16 cellular contexts compared by ENCODE assay signal in genomic region chr16:1784977-1785845, GRCh38. TPM values are rescaled to one million over a fixed set of nuclear protein-coding genes. Genes with fewer than 3 reads are reported as not detected.
DNase-seq lines count a peak whose midpoint lies in the region; ATAC-seq and TF ChIP-seq lines count a peak whose summit lies in the region.
"Had no signal": no experiment of that assay in that cellular context is flagged by ENCODE, and none has a peak within 500 bp of the region (broad histone marks: within the 10 kb centered on the region; RNA-seq: fewer than 3 reads in every experiment).

No MANE protein-coding gene starts in this region.

- H3K36me3 ChIP-seq in Panc1 (ENCODE audit: control insufficient read depth, insufficient read depth, low read length) (peaks cover 3% of the 10 kb centered on the region; the same call in 1 of the 2 replicates), endodermal cell (ENCODE audit: control insufficient read depth, insufficient read depth, low read length) (peaks cover 14% of the 10 kb centered on the region), ascending aorta (peaks cover 34 to 44% of the 10 kb centered on the region in 2 donors)

- H3K27me3 Mint-ChIP-seq in activated CD4-positive, alpha-beta T cell treated with anti-CD3 and anti-CD28 coated beads, Interleukin-2, amount 10 ng/mL, durations not matched to agents 24 days and 14 days, result peaks cover 2% of the 10 kb centered on the region
- H3K27me3 Mint-ChIP-seq in endodermal cell (ENCODE audit: insufficient read depth), result no peaks in the 10 kb centered on the region

- in situ Hi-C loops in Panc1 (cut with HindIII; ENCODE audit: low pct_unique_long_range_greater_than_20kb, low sequenced_read_pairs), result no loop called here

- BruUV-seq in Panc1 (replicated peaks; lab: Mats Ljungman, UMichigan), result TSS peak; percentile 33

- H3K27ac Mint-ChIP-seq in activated CD4-positive, alpha-beta T cell treated with anti-CD3 and anti-CD28 coated beads, Interleukin-2, amount 10 ng/mL, durations not matched to agents 24 days and 14 days, result no peak overlapping the region
- no peak overlapping the region for H3K27ac Mint-ChIP-seq in endodermal cell

- POLR2A ChIA-PET in Panc1 (lab: Charles Lee) (no interaction called here), GM10248 (lab: Yijun Ruan, JAX) (no interaction called here)

- peaks cover 9% of the 10 kb centered on the region for H3K4me1 Mint-ChIP-seq in activated CD4-positive, alpha-beta T cell treated with anti-CD3 and anti-CD28 coated beads, Interleukin-2, amount 10 ng/mL, durations not matched to agents 24 days and 14 days
- peaks cover 10% of the 10 kb centered on the region for H3K4me1 Mint-ChIP-seq in endodermal cell

- no peak overlapping the region for H3K4me3 ChIP-seq in Panc1 (ENCODE audit: low read depth in 2 of 2, low read length in 2 of 2)
- no peak overlapping the region for H3K4me3 ChIP-seq in endodermal cell (ENCODE audit: low read length)
- H3K4me3 ChIP-seq in ascending aorta, result no peak overlapping the region
- H3K4me3 ChIP-seq: esophagus muscularis mucosa, sigmoid colon had no signal

- ATAC-seq in Panc1 (no peak), sciatic nerve (no peak)
- ATAC-seq: heart right ventricle had no signal

- intact Hi-C loops in activated CD4-positive, alpha-beta T cell treated with anti-CD3 and anti-CD28 coated beads, Interleukin-2, amount 10 ng/mL, durations not matched to agents 24 days and 14 days (cut with micrococcal nuclease), result no loop called here
- intact Hi-C loops in Panc1 (cut with micrococcal nuclease; ENCODE audit: unreplicated experiment), result no loop called here
- intact Hi-C loops in sciatic nerve (cut with DNase I), result no loop called here
- intact Hi-C loops in ascending aorta (cut with DNase I), result loop anchor here (5.0 kb wide), 1 partner anchor 173 kb away; the partner anchor contains the start of genes CRAMP1 and IFT140

- no peaks in the 10 kb centered on the region for H3K27me3 ChIP-seq in Panc1 (ENCODE audit: control insufficient read depth, insufficient read depth, low read length)
- no peaks in the 10 kb centered on the region for H3K27me3 ChIP-seq in endodermal cell (ENCODE audit: control insufficient read depth, insufficient read depth, low read length, poor library complexity, severe bottlenecking)
- no peaks in the 10 kb centered on the region for H3K27me3 ChIP-seq in ascending aorta
- H3K27me3 ChIP-seq: esophagus muscularis mucosa, heart right ventricle, sigmoid colon had no signal

- TF ChIP-seq CTCF in Panc1 (IDR thresholded peaks at IDR 0.05) (no peak), endodermal cell (conservative IDR thresholded peaks at IDR 0.05) (no peak), GM10248 (IDR thresholded peaks at IDR 0.05; ENCODE audit: control extremely low read depth, extremely low read depth, low read depth, missing control alignments) (no peak), ascending aorta (IDR thresholded peaks at IDR 0.05) (no peak)

- H3K9ac ChIP-seq in endodermal cell (ENCODE audit: extremely low read depth, low read length, poor library complexity, severe bottlenecking), result no peak overlapping the region

- whole genome bisulfite sequencing in endodermal cell (ENCODE audit: insufficient coverage in 1 of 2, insufficient read length in 1 of 2), 2 experiments, result 93 to 99% methylated on average over 21 to 23 of the region's 26 CpGs

- H3K27ac ChIP-seq in Panc1 (ENCODE audit: low read length), result no peak overlapping the region
- no peak overlapping the region for H3K27ac ChIP-seq in endodermal cell (ENCODE audit: low read depth, low read length)
- no peak overlapping the region for H3K27ac ChIP-seq in ascending aorta
- H3K27ac ChIP-seq: heart right ventricle, sigmoid colon had no signal

- peak overlapping the region; percentile 34 for H3K4me3 Mint-ChIP-seq in activated CD4-positive, alpha-beta T cell treated with anti-CD3 and anti-CD28 coated beads, Interleukin-2, amount 10 ng/mL, durations not matched to agents 24 days and 14 days
- H3K4me3 Mint-ChIP-seq in endodermal cell, result peak overlapping the region; percentile 39

- peak; percentile 57 for DNase-seq in activated CD4-positive, alpha-beta T cell treated with anti-CD3 and anti-CD28 coated beads, Interleukin-2, amount 10 ng/mL, durations not matched to agents 24 days and 14 days
- no peak for DNase-seq in activated CD4-positive, alpha-beta T cell treated with anti-CD3 and anti-CD28 coated beads for 48 hours
- DNase-seq in Panc1 (ENCODE audit: low read depth, low spot score), result no peak
- DNase-seq in endodermal cell, result no peak
- DNase-seq in sciatic nerve (ENCODE audit: low spot score), result peak; percentile 56
- no peak for DNase-seq in GM10248 (ENCODE audit: extremely low spot score)
- no peak for DNase-seq in ascending aorta (ENCODE audit: low spot score in 2 of 2)
- no peak for DNase-seq in COLO829 (ENCODE audit: low spot score)
- DNase-seq: activated naive CD4-positive, alpha-beta T cell treated with anti-CD3 and anti-CD28 coated beads, Interleukin-2, amount 50 U/mL, for 16 hours; COR-L47; HCEC 1CT; NCI-H1694; NCI-H524; sigmoid colon had no signal

- H3K9me3 ChIP-seq in Panc1 (ENCODE audit: control insufficient read depth, insufficient read depth, low read depth, low read length), result no peaks in the 10 kb centered on the region
- H3K9me3 ChIP-seq in endodermal cell (ENCODE audit: control insufficient read depth, low read length), result no peaks in the 10 kb centered on the region
- H3K9me3 ChIP-seq in ascending aorta, result no peaks in the 10 kb centered on the region
- H3K9me3 ChIP-seq: esophagus muscularis mucosa, heart right ventricle, sigmoid colon had no signal

- H3K4me1 ChIP-seq in Panc1 (ENCODE audit: control insufficient read depth, insufficient read depth, low read length) (peaks cover 9% of the 10 kb centered on the region), endodermal cell (ENCODE audit: control insufficient read depth, insufficient read depth, low read length) (peaks cover 8% of the 10 kb centered on the region), ascending aorta (peaks cover 11 to 24% of the 10 kb centered on the region in 2 donors)

- no peaks in the 10 kb centered on the region for H3K9me3 Mint-ChIP-seq in activated CD4-positive, alpha-beta T cell treated with anti-CD3 and anti-CD28 coated beads, Interleukin-2, amount 10 ng/mL, durations not matched to agents 24 days and 14 days
- no peaks in the 10 kb centered on the region for H3K9me3 Mint-ChIP-seq in endodermal cell

- CTCF ChIA-PET in Panc1 (lab: Charles Lee), result interaction anchor here (0.6 kb wide), 1 partner anchor 110 kb away, joined by 3 read pairs; no protein-coding TSS in a partner anchor
- CTCF ChIA-PET in GM10248 (lab: Yijun Ruan, JAX), result interaction anchor here (0.7 kb wide), 1 partner anchor 11 kb away, joined by 3 read pairs; no protein-coding TSS in a partner anchor

- H3K36me3 Mint-ChIP-seq in activated CD4-positive, alpha-beta T cell treated with anti-CD3 and anti-CD28 coated beads, Interleukin-2, amount 10 ng/mL, durations not matched to agents 24 days and 14 days (ENCODE audit: low read depth), result peaks cover 14% of the 10 kb centered on the region
- H3K36me3 Mint-ChIP-seq in endodermal cell (ENCODE audit: low read depth), result peaks cover 15% of the 10 kb centered on the region

RNA-seq across cellular contexts. Expression of gene NUBP2, which starts 2.5 kb away (rescaled TPM):
- total RNA-seq in activated CD4-positive, alpha-beta T cell treated with anti-CD3 and anti-CD28 coated beads, Interleukin-2, amount 10 ng/mL, durations not matched to agents 24 days and 14 days, result 77.4 and 81.1 TPM in 2 replicates
- total RNA-seq in Panc1 (2021; ENCODE audit: unreplicated experiment) (85.8 TPM), endodermal cell (10 to 100 TPM; 61.1 to 61.5 TPM), sciatic nerve (28.0 TPM), ascending aorta (182 TPM)
- 114 TPM for polyA plus RNA-seq in Panc1 (2012; ENCODE audit: insufficient read length)
- polyA plus RNA-seq in endodermal cell (2013, experiment 1 of 2), result 63.0 TPM
- 58.3 TPM for polyA plus RNA-seq in endodermal cell (2013, experiment 2 of 2)

RNA-seq across cellular contexts. Expression of gene SPSB3, which starts 2.8 kb away (rescaled TPM):
- total RNA-seq in activated CD4-positive, alpha-beta T cell treated with anti-CD3 and anti-CD28 coated beads, Interleukin-2, amount 10 ng/mL, durations not matched to agents 24 days and 14 days, result 24.6 and 24.9 TPM in 2 replicates
- total RNA-seq in Panc1 (2021; ENCODE audit: unreplicated experiment), result 23.0 TPM
- 40.3 TPM for polyA plus RNA-seq in Panc1 (2012; ENCODE audit: insufficient read length)
- total RNA-seq in endodermal cell, result 10 to 100 TPM; 28.0 to 28.1 TPM
- polyA plus RNA-seq in endodermal cell (2013, experiment 1 of 2), result 56.0 TPM
- 48.7 TPM for polyA plus RNA-seq in endodermal cell (2013, experiment 2 of 2)
- 35.3 TPM for total RNA-seq in sciatic nerve
- total RNA-seq in ascending aorta, result 159 TPM

RNA-seq across cellular contexts. Expression of gene IGFALS, which starts 8.3 kb away (rescaled TPM):
- 0.12 TPM in 1 of 2 replicates, not detected in the other for total RNA-seq in activated CD4-positive, alpha-beta T cell treated with anti-CD3 and anti-CD28 coated beads, Interleukin-2, amount 10 ng/mL, durations not matched to agents 24 days and 14 days
- total RNA-seq in Panc1 (2021; ENCODE audit: unreplicated experiment) (0.10 TPM), endodermal cell (not detected), sciatic nerve (0.22 TPM), ascending aorta (not detected)
- polyA plus RNA-seq in Panc1 (2012; ENCODE audit: insufficient read length), result 0.25 TPM
- polyA plus RNA-seq in endodermal cell (2013, experiment 1 of 2), result not detected
- not detected for polyA plus RNA-seq in endodermal cell (2013, experiment 2 of 2)

RNA-seq across cellular contexts. Expression of gene MRPS34, which starts 12.3 kb away (rescaled TPM):
- 201 and 207 TPM in 2 replicates for total RNA-seq in activated CD4-positive, alpha-beta T cell treated with anti-CD3 and anti-CD28 coated beads, Interleukin-2, amount 10 ng/mL, durations not matched to agents 24 days and 14 days
- total RNA-seq in Panc1 (2021; ENCODE audit: unreplicated experiment) (187 TPM), endodermal cell (100 to 1,000 TPM; 137 to 164 TPM), sciatic nerve (42.7 TPM), ascending aorta (170 TPM)
- 283 TPM for polyA plus RNA-seq in Panc1 (2012; ENCODE audit: insufficient read length)
- 89.8 TPM for polyA plus RNA-seq in endodermal cell (2013, experiment 1 of 2)
- polyA plus RNA-seq in endodermal cell (2013, experiment 2 of 2), result 83.0 TPM

RNA-seq across cellular contexts. Expression of gene EME2, which starts 12.6 kb away (rescaled TPM):
- total RNA-seq in activated CD4-positive, alpha-beta T cell treated with anti-CD3 and anti-CD28 coated beads, Interleukin-2, amount 10 ng/mL, durations not matched to agents 24 days and 14 days, result 28.2 and 30.0 TPM in 2 replicates
- total RNA-seq in Panc1 (2021; ENCODE audit: unreplicated experiment) (53.4 TPM), endodermal cell (10 to 100 TPM; 34.3 to 64.3 TPM), sciatic nerve (15.3 TPM), ascending aorta (25.3 TPM)
- 37.7 TPM for polyA plus RNA-seq in Panc1 (2012; ENCODE audit: insufficient read length)
- 10.6 TPM for polyA plus RNA-seq in endodermal cell (2013, experiment 1 of 2)
- polyA plus RNA-seq in endodermal cell (2013, experiment 2 of 2), result 8.8 TPM

Comparison
In these comparisons a context has a peak if more than half of its experiments do, and no peak if none do; other contexts are left out.
1. DNase-seq: peak in activated CD4-positive, alpha-beta T cell treated with anti-CD3 and anti-CD28 coated beads, Interleukin-2, amount 10 ng/mL, durations not matched to agents 24 days and 14 days (single experiment) and sciatic nerve (single experiment); none in activated CD4-positive, alpha-beta T cell treated with anti-CD3 and anti-CD28 coated beads for 48 hours (single experiment), Panc1 (single experiment), endodermal cell (single experiment), GM10248 (single experiment), ascending aorta (0 of 2) and COLO829 (single experiment).